In genomic region chr19:7427944-7428343, GRCh38 we compare ENCODE assay signal across 18 cellular contexts.
DNase-seq lines count a peak whose midpoint lies in the region; ATAC-seq, FAIRE-seq and TF ChIP-seq lines count a peak whose summit lies in the region.
"Had no signal": no experiment of that assay in that cellular context is flagged by ENCODE, and none has a peak within 500 bp of the region (broad histone marks: within the 10 kb centered on the region; RNA-seq: fewer than 3 reads in every experiment).

No MANE protein-coding gene starts in this region.

- no peaks in the 10 kb centered on the region for H3K9me3 ChIP-seq in GM12878 (replicated peaks; ENCODE audit: control insufficient read depth, insufficient read depth, low read length)
- H3K9me3 ChIP-seq: adrenal gland, lower lobe of right lung, neutrophil had no signal

- CTCF ChIA-PET in GM12878 (lab: Yijun Ruan, JAX): interaction anchor here (0.6 to 1.0 kb wide), 4 partner anchors 9 to 94 kb away, joined by 3 to 5 read pairs (median 4); no protein-coding TSS in a partner anchor

- H3K36me3 ChIP-seq in GM12878 (ENCODE audit: control insufficient read depth in 2 of 2, insufficient read depth in 2 of 2, low read length in 1 of 2): peaks cover 3 to 15% of the 10 kb centered on the region in 2 experiments
- H3K36me3 ChIP-seq: adrenal gland had no signal

- BruUV-seq in GM12878 (replicated peaks; lab: Mats Ljungman, UMichigan): no TSS peak

- intact Hi-C loops in GM12878 (cut with micrococcal nuclease; ENCODE audit: unreplicated experiment): no loop called here
- intact Hi-C loops in natural killer cell (cut with micrococcal nuclease): no loop called here

- peak overlapping the region; percentile 74 for H3K27ac ChIP-seq in GM12878 (ENCODE audit: control insufficient read depth, insufficient read depth)
- H3K27ac ChIP-seq: adrenal gland, neutrophil had no signal

- no peak overlapping the region for H2AFZ ChIP-seq in GM12878 (ENCODE audit: control insufficient read depth, low read depth, low read length)

- no peak for TF ChIP-seq EP300 in GM12878 (IDR thresholded peaks at IDR 0.05; ENCODE audit: borderline replicate concordance in 1 of 2, control insufficient read depth in 1 of 2, low read depth in 2 of 2, low read length in 2 of 2)

- SMC1A ChIA-PET in GM12878 (lab: Charles Lee; ENCODE audit: uncharacterized antibody, unreplicated experiment): interaction anchor here (0.6 to 1.6 kb wide), 4 partner anchors 30 to 203 kb away, joined by 3 to 6 read pairs (median 4); no protein-coding TSS in a partner anchor

- FAIRE-seq in GM12878 (lab: Jason Lieb, UNC): no peak
- FAIRE-seq: A204.1, D721Med, RCC 7860 had no signal

- H3K9me3 Mint-ChIP-seq in HFFc6: no peaks in the 10 kb centered on the region
- no peaks in the 10 kb centered on the region for H3K9me3 Mint-ChIP-seq in natural killer cell

- peaks cover 39% of the 10 kb centered on the region for H3K4me1 Mint-ChIP-seq in HFFc6 (ENCODE audit: low read depth)
- H3K4me1 Mint-ChIP-seq in natural killer cell: peaks cover 0 to 6% of the 10 kb centered on the region in 2 donors

- H3K4me2 ChIP-seq in GM12878 (ENCODE audit: control insufficient read depth, insufficient read depth): peak overlapping the region; percentile 48

- peak; percentile 21 to 46 for ATAC-seq in activated CD4-positive, CD25-positive, alpha-beta regulatory T cell treated with anti-CD3 and anti-CD28 coated beads, Interleukin-2, amount 50 U/mL, for 24 hours
- no peak for ATAC-seq in GM12878
- ATAC-seq in natural killer cell: no peak
- ATAC-seq: lower lobe of right lung had no signal

- H3K36me3 Mint-ChIP-seq in HFFc6 (ENCODE audit: low read depth) (no peaks in the 10 kb centered on the region), natural killer cell (no peaks in the 10 kb centered on the region)

- H3K27me3 ChIP-seq in GM12878 (replicated peaks in 1 of 2; ENCODE audit: control insufficient read depth in 2 of 2, insufficient read depth in 2 of 2, low read length in 1 of 2): no peaks in the 10 kb centered on the region
- H3K27me3 ChIP-seq: adrenal gland, neutrophil had no signal

- H3K9ac ChIP-seq in GM12878 (ENCODE audit: control insufficient read depth, insufficient read depth, low read length): peak overlapping the region; percentile 38; the same call in 1 of the 2 replicates

- H3K79me2 ChIP-seq in GM12878 (ENCODE audit: control insufficient read depth, insufficient read depth, low read length): peaks cover 17% of the 10 kb centered on the region

- H3K4me1 ChIP-seq in GM12878 (ENCODE audit: control insufficient read depth, insufficient read depth, low read length): peaks cover 26% of the 10 kb centered on the region
- H3K4me1 ChIP-seq: adrenal gland had no signal

- H3K4me3 ChIP-seq in GM12878: no peak overlapping the region
- H3K4me3 ChIP-seq: adrenal gland, lower lobe of right lung had no signal

- WGBS in GM12878 (ENCODE audit: insufficient coverage, insufficient replicate concordance, low lambda C conversion rate, missing lambda C conversion rate): 35% methylated on average over 5 of the region's 5 CpGs

- H3K27me3 Mint-ChIP-seq in HFFc6 (ENCODE audit: insufficient read depth) (no peaks in the 10 kb centered on the region; the same call in none of the 2 replicates), natural killer cell (ENCODE audit: low read depth in 2 of 2) (no peaks in the 10 kb centered on the region)

- H4K20me1 ChIP-seq in GM12878 (ENCODE audit: control insufficient read depth, insufficient read depth): no peaks in the 10 kb centered on the region

- no peak for TF ChIP-seq RAD21 in GM12878 (IDR thresholded peaks at IDR 0.05; ENCODE audit: insufficient read depth, low read depth, low read length)

- no peak for TF ChIP-seq CTCF in HFFc6 (IDR thresholded peaks at IDR 0.05)
- TF ChIP-seq CTCF in GM12878 (IDR thresholded peaks at IDR 0.05 in 2 of 3, conservative IDR thresholded peaks at IDR 0.05 in 1 of 3; ENCODE audit: control insufficient read depth in 2 of 3, extremely low read depth in 1 of 3, insufficient read depth in 1 of 3, low read depth in 3 of 3, low read length in 3 of 3): no peak
- TF ChIP-seq CTCF in natural killer cell (IDR thresholded peaks at IDR 0.05): no peak

- in situ Hi-C loops in GM12878 (cut with MboI): no loop called here

- TF ChIP-seq POLR2A in GM12878 (IDR thresholded peaks at IDR 0.05; ENCODE audit: low read depth, low read length): no peak

- H3K27ac Mint-ChIP-seq in HFFc6: peak overlapping the region; percentile 47
- H3K27ac Mint-ChIP-seq in natural killer cell: peak overlapping the region; percentile 2 to 56

- RAD21 ChIA-PET in GM12878 (lab: Charles Lee; ENCODE audit: unreplicated experiment): no interaction called here

- no peak for DNase-seq in activated CD4-positive, CD25-positive, alpha-beta regulatory T cell treated with anti-CD3 and anti-CD28 coated beads, Interleukin-2, amount 50 U/mL, for 72 hours
- DNase-seq in HFFc6: peak; percentile 70
- DNase-seq in GM12878 (ENCODE audit: low read depth, low spot score): no peak
- no peak for DNase-seq in natural killer cell
- DNase-seq in occipital lobe (lab: John Stamatoyannopoulos, UW): no peak
- DNase-seq in NCI-H187 treated with DMSO at 0.1 percent for 48 hours (lab: John Stamatoyannopoulos, UW): no peak
- no peak for DNase-seq in NCI-H2227 (lab: John Stamatoyannopoulos, UW; ENCODE audit: unreplicated experiment)
- DNase-seq: activated CD4-positive, alpha-beta T cell treated with anti-CD3 and anti-CD28 coated beads, Interleukin-2, amount 50 U/mL, for 48 hours; adrenal gland; Karpas-422; lower lobe of right lung; NCI-H1694 treated with DMSO at 0.1 percent for 48 hours; NCI-H526 treated with DMSO at 0.1 percent for 48 hours had no signal

- POLR2A ChIA-PET in GM12878 (lab: Charles Lee): interaction anchor here (0.5 kb wide), 2 partner anchors 25 to 28 kb away, joined by 3 read pairs; no protein-coding TSS in a partner anchor

- H3K4me3 Mint-ChIP-seq in HFFc6 (peak overlapping the region; percentile 50; the same call in 1 of the 2 replicates), natural killer cell (no peak overlapping the region)

TF ChIP-seq in GM12878, 131 proteins besides CTCF, POLR2A, EP300 and RAD21 (continues in another document):
- TF ChIP-seq EGR1 (IDR thresholded peaks at IDR 0.05; ENCODE audit: borderline replicate concordance in 1 of 2, low read depth in 2 of 2, low read length in 2 of 2) (no peak), STAT1 (conservative IDR thresholded peaks at IDR 0.05) (no peak), HDAC2 (IDR thresholded peaks at IDR 0.05) (no peak), FOXK2 (IDR thresholded peaks at IDR 0.05) (no peak), DPF2 (IDR thresholded peaks at IDR 0.05) (no peak), SIN3A (IDR thresholded peaks at IDR 0.05; ENCODE audit: low read depth, low read length) (no peak), PML (IDR thresholded peaks at IDR 0.05; ENCODE audit: low read length) (0 out of 2 replicates have a peak, but pooled peaks have one; percentile 34), RUNX3 (IDR thresholded peaks at IDR 0.05; ENCODE audit: low read length) (peak; percentile 75), GATAD2B (conservative IDR thresholded peaks at IDR 0.05; ENCODE audit: low read depth) (no peak), TCF12 (IDR thresholded peaks at IDR 0.05; ENCODE audit: low read depth, low read length) (no peak), CHD4 (IDR thresholded peaks at IDR 0.05) (no peak), ZNF24 (IDR thresholded peaks at IDR 0.05) (no peak), CREB1 (IDR thresholded peaks at IDR 0.05; ENCODE audit: low read depth) (no peak), BCLAF1 (IDR thresholded peaks at IDR 0.05) (no peak), ATF2 (IDR thresholded peaks at IDR 0.05; ENCODE audit: low read length) (no peak)

Comparison
In these comparisons a context has a peak if more than half of its experiments do, and no peak if none do; other contexts are left out.
1. ATAC-seq: peak in activated CD4-positive, CD25-positive, alpha-beta regulatory T cell treated with anti-CD3 and anti-CD28 coated beads, Interleukin-2, amount 50 U/mL, for 24 hours (2 of 2); none in GM12878 (single experiment) and natural killer cell (0 of 3).